In the genomic region with DNA sequence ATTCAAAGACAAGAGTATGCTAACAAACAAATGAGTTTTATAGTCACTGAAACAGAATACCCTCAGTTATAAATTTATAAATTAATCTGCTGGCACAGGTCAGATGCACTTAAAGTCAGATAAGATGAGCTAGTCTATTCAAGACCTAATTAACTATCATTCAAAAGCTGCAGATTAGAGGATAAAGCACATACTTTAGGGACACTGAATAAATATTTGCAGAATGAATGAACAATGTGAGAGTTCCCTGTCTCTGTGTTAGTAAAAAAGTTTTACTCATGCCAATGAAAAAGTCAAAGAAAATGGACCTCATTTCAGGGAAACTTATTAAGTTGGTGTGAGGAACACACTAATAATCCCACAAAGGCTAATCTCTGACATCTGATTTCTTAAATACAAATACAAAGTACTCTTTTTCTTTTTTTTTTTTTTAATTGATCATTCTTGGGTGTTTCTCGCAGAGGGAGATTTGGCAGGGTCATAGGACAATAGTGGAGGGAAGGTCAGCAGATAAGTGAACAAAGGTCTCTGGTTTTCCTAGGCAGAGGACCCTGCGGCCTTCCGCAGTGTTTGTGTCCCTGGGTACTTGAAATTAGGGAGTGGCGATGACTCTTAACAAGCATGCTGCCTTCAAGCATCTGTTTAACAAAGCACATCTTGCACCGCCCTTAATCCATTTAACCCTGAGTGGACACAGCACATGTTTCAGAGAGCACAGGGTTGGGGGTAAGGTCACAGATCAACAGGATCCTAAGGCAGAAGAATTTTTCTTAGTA, we compare ENCODE assay signal across 11 cellular contexts. TPM values are rescaled to one million over a fixed set of nuclear protein-coding genes. Genes with fewer than 3 reads are reported as not detected.
DNase-seq lines count a peak whose midpoint lies in the region; ATAC-seq and TF ChIP-seq lines count a peak whose summit lies in the region.
"Not testable (repeated sequence)": the region's sequence is repeated elsewhere in the genome, so short reads cannot be mapped to it uniquely, and the experiment has no call there.
"Had no signal": no experiment of that assay in that cellular context is flagged by ENCODE, and none has a peak within 500 bp of the region (broad histone marks: within the 10 kb centered on the region; RNA-seq: fewer than 3 reads in every experiment).

No MANE protein-coding gene starts in this region.

- H3K4me2 ChIP-seq in osteoblast (ENCODE audit: insufficient read depth, low read length), result not testable (repeated sequence)

- H2AFZ ChIP-seq in osteoblast (ENCODE audit: low read length), result not testable (repeated sequence)

- not testable (repeated sequence) for H3K4me1 Mint-ChIP-seq in glutamatergic neuron (ENCODE audit: low read depth, unreplicated experiment)

- H3K27ac Mint-ChIP-seq in glutamatergic neuron (ENCODE audit: unreplicated experiment), result peak overlapping the region; percentile 93

- TF ChIP-seq CTCF in 22Rv1 (IDR thresholded peaks at IDR 0.05); glutamatergic neuron (IDR thresholded peaks at IDR 0.05; ENCODE audit: partially characterized antibody, unreplicated experiment); left lung (IDR thresholded peaks at IDR 0.05); osteoblast (IDR thresholded peaks at IDR 0.05; ENCODE audit: extremely low read depth, low read depth, low read length): not testable (repeated sequence)

- H3K27me3 ChIP-seq in SJSA1 (replicated peaks); left lung; osteoblast (ENCODE audit: insufficient read depth, low read length): not testable (repeated sequence)

- H3K4me3 ChIP-seq in SJSA1; left lung; osteoblast (ENCODE audit: insufficient read depth, low read length): not testable (repeated sequence)

- DNase-seq in DMS79 treated with DMSO at 0.1 percent for 48 hours (lab: John Stamatoyannopoulos, UW) (peak; percentile 14), NCI-H1105 treated with DMSO at 0.1 percent for 48 hours (lab: John Stamatoyannopoulos, UW) (peak; percentile 20), NCI-H2196 (lab: John Stamatoyannopoulos, UW; ENCODE audit: unreplicated experiment) (peak; percentile 9), osteoblast (ENCODE audit: insufficient read length, low spot score, missing footprints) (peak; percentile 43)
- DNase-seq in SJSA1 (ENCODE audit: low read depth in 1 of 2, low spot score in 2 of 2); glutamatergic neuron; left lung: not testable (repeated sequence)

- H3K27ac ChIP-seq in 22Rv1 (peak overlapping the region; percentile 64), SJSA1 (0 out of 2 replicates have a peak overlapping the region, but pooled peaks have one; percentile 11)
- H3K27ac ChIP-seq in left lung; osteoblast (ENCODE audit: low read depth, low read length): not testable (repeated sequence)

- H3K36me3 Mint-ChIP-seq in glutamatergic neuron (ENCODE audit: unreplicated experiment), result peaks cover 22% of the 10 kb centered on the region

- not testable (repeated sequence) for H3K4me1 ChIP-seq in SJSA1 (replicated peaks); left lung; osteoblast (ENCODE audit: insufficient read depth, low read length)

- H3K36me3 ChIP-seq in SJSA1, result peaks cover 49% of the 10 kb centered on the region
- H3K36me3 ChIP-seq in left lung, result peaks cover 0 to 53% of the 10 kb centered on the region in 2 donors
- not testable (repeated sequence) for H3K36me3 ChIP-seq in osteoblast (ENCODE audit: insufficient read depth, low read length)

- intact Hi-C loops in left lung (cut with DNase I), result not testable (repeated sequence)

- H3K27me3 Mint-ChIP-seq in glutamatergic neuron (ENCODE audit: unreplicated experiment), result not testable (repeated sequence)

- ATAC-seq in left lung, result peak; percentile 52

- not testable (repeated sequence) for H3K9me3 Mint-ChIP-seq in glutamatergic neuron (ENCODE audit: unreplicated experiment)

- H4K20me1 ChIP-seq in osteoblast (ENCODE audit: insufficient read depth, low read length), result not testable (repeated sequence)

- H3K4me3 Mint-ChIP-seq in glutamatergic neuron (ENCODE audit: unreplicated experiment), result peak overlapping the region; percentile 25

- H3K9me3 ChIP-seq in SJSA1 (replicated peaks); left lung; osteoblast (ENCODE audit: low read depth, low read length): not testable (repeated sequence)

- H3K79me2 ChIP-seq in osteoblast (ENCODE audit: insufficient read depth, low read length), result not testable (repeated sequence)

RNA-seq across cellular contexts. Expression of a gene that starts 46.5 kb away (rescaled TPM):
- total RNA-seq in SJSA1 (2014; rRNA removed; shearing (Covaris generic)), result 0.18 TPM in 1 of 2 replicates, not detected in the other
- not detected for total RNA-seq in glutamatergic neuron (ENCODE audit: unreplicated experiment)
- 1 to 10 TPM in 1 of 2 donors, under 1 TPM in 1; 0.42 to 2.0 TPM for total RNA-seq in left lung
- total RNA-seq in osteoblast, result not detected in 2 replicates
- total RNA-seq: H4, K562, LHCN-M2 had no signal

RNA-seq across cellular contexts. Expression of a gene that starts 58.1 kb away (rescaled TPM):
- total RNA-seq in SJSA1 (2014; rRNA removed; shearing (Covaris generic)), result 17.5 and 23.8 TPM in 2 replicates
- 20.5 TPM for total RNA-seq in glutamatergic neuron (ENCODE audit: unreplicated experiment)
- 10 to 100 TPM; 11.8 to 14.7 TPM for total RNA-seq in left lung
- total RNA-seq in osteoblast, result 23.2 and 25.6 TPM in 2 replicates

RNA-seq across cellular contexts. Expression of a gene that starts 58.2 kb away (rescaled TPM):
- total RNA-seq in SJSA1 (2014; rRNA removed; shearing (Covaris generic)), result 56.2 and 78.6 TPM in 2 replicates
- 43.4 TPM for total RNA-seq in glutamatergic neuron (ENCODE audit: unreplicated experiment)
- total RNA-seq in left lung, result 10 to 100 TPM; 20.1 to 27.4 TPM
- total RNA-seq in osteoblast, result 54.3 and 63.1 TPM in 2 replicates

RNA-seq across cellular contexts. Expression of a gene that starts 58.6 kb away (rescaled TPM):
- 2.1 TPM in 1 of 2 replicates, not detected in the other for total RNA-seq in SJSA1 (2014; rRNA removed; shearing (Covaris generic))
- total RNA-seq in glutamatergic neuron (ENCODE audit: unreplicated experiment) (1.7 TPM), left lung (under 1 TPM; 0.18 to 0.29 TPM), osteoblast (0.29 and 0.36 TPM in 2 replicates)
- total RNA-seq: H4 had no signal
